ENCODE assay signal across 14 cellular contexts in the genomic region with DNA sequence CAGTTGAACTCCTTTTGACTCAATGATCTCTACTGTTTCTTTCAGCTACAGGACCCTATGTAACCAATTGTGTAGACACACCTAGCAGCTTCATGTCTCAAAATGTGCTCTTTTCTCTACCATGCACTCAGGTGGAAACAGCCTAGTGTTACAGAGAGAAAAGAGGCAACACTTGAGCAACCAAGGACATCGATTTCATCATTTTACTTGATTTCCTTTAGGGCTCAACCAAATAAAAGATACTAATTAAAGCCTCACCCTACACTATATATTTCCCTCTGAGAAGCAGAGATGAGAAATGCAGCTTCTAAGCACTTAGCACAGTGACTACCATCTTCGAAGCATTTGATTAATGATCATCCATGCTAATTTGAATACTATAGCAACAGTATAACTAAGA. TPM values are rescaled to one million over a fixed set of nuclear protein-coding genes. Genes with fewer than 3 reads are reported as not detected.
DNase-seq lines count a peak whose midpoint lies in the region; ATAC-seq and TF ChIP-seq lines count a peak whose summit lies in the region.
"Had no signal": no experiment of that assay in that cellular context is flagged by ENCODE, and none has a peak within 500 bp of the region (broad histone marks: within the 10 kb centered on the region; RNA-seq: fewer than 3 reads in every experiment).

No MANE protein-coding gene starts in this region.

- no peaks in the 10 kb centered on the region for H3F3A ChIP-seq in GM23338 (replicated peaks; ENCODE audit: low read depth)

- H3K9ac ChIP-seq in BLaER1: no peak overlapping the region

- H3K27me3 Mint-ChIP-seq in GM23338 (ENCODE audit: insufficient read depth, low read depth, poor library complexity): no peaks in the 10 kb centered on the region

- H3K4me2 ChIP-seq in BLaER1 (peak overlapping the region; percentile 26; the same call in 1 of the 2 replicates), GM23338 (no peak overlapping the region)

- 0 out of 2 replicates have a peak, but pooled peaks cover 3% of the 10 kb centered on the region for H3K9me2 ChIP-seq in GM23338 (ENCODE audit: insufficient read depth)

- intact Hi-C loops in spleen (cut with DNase I; ENCODE audit: low total_unique reads): no loop called here

- no peaks in the 10 kb centered on the region for H3K79me2 ChIP-seq in GM23338 (replicated peaks; ENCODE audit: insufficient read depth)

- H3K4me3 Mint-ChIP-seq in GM23338: no peak overlapping the region
- H3K4me3 Mint-ChIP-seq: CD8-positive, alpha-beta T cell; H9 had no signal

- H3K27ac Mint-ChIP-seq in GM23338: no peak overlapping the region
- H3K27ac Mint-ChIP-seq: CD8-positive, alpha-beta T cell; H9 had no signal

- peak overlapping the region; percentile 80; the same call in 1 of the 2 replicates for H2AFZ ChIP-seq in GM23338

- no peak for DNase-seq in GM23338 (ENCODE audit: low spot score)
- DNase-seq in OCI-M1 (lab: John Stamatoyannopoulos, UW): peak; percentile 35
- peak; percentile 7 for DNase-seq in renal cortical epithelial cell (ENCODE audit: low read depth)
- no peak for DNase-seq in spleen
- DNase-seq in stimulated activated CD8-positive, alpha-beta memory T cell treated with anti-CD3 and anti-CD28 coated beads, Interleukin-4, amount 100 ng/mL, for 48 hours: no peak
- DNase-seq: AML-193; Calu3; CD8-positive, alpha-beta T cell; DMS79 treated with DMSO at 0.1 percent for 48 hours; GF-D8; H9 had no signal

- H3K4me1 Mint-ChIP-seq in GM23338: no peaks in the 10 kb centered on the region; the same call in 2 of the 3 replicates
- H3K4me1 Mint-ChIP-seq: H9 had no signal

- H3K27me3 ChIP-seq in BLaER1 (no peaks in the 10 kb centered on the region), GM23338 (ENCODE audit: insufficient read depth) (no peaks in the 10 kb centered on the region), spleen (replicated peaks in 1 of 7) (peaks cover 0 to 8% (median 0%) of the 10 kb centered on the region in 7 donors)

- WGBS in spleen, 5 donors: 69 to 87% (median 77%) methylated on average over 2 of the region's 2 CpGs

- H3K27ac ChIP-seq in BLaER1 (no peak overlapping the region), GM23338 (ENCODE audit: low read depth) (no peak overlapping the region), spleen (no peak overlapping the region)

- H3K36me3 ChIP-seq in BLaER1: no peaks in the 10 kb centered on the region
- H3K36me3 ChIP-seq in GM23338 (ENCODE audit: insufficient read depth): no peaks in the 10 kb centered on the region
- H3K36me3 ChIP-seq in spleen: no peaks in the 10 kb centered on the region

- H4K20me1 ChIP-seq in BLaER1 (no peaks in the 10 kb centered on the region), GM23338 (replicated peaks; ENCODE audit: insufficient read depth) (no peaks in the 10 kb centered on the region)

- no peak for TF ChIP-seq POLR2A in spleen (IDR thresholded peaks at IDR 0.05)

- peaks cover 6% of the 10 kb centered on the region; the same call in 1 of the 2 replicates for H3K4me1 ChIP-seq in BLaER1
- no peaks in the 10 kb centered on the region for H3K4me1 ChIP-seq in GM23338 (ENCODE audit: insufficient read depth)
- no peaks in the 10 kb centered on the region for H3K4me1 ChIP-seq in spleen

- no peaks in the 10 kb centered on the region for H3K9me3 ChIP-seq in BLaER1
- no peaks in the 10 kb centered on the region for H3K9me3 ChIP-seq in spleen

- H3K4me3 ChIP-seq in BLaER1 (no peak overlapping the region), GM23338 (no peak overlapping the region), spleen (no peak overlapping the region)

- H3K9me3 Mint-ChIP-seq in GM23338: no peaks in the 10 kb centered on the region
- H3K9me3 Mint-ChIP-seq: CD8-positive, alpha-beta T cell; H9 had no signal

- no peak for TF ChIP-seq CTCF in GM23338 (conservative IDR thresholded peaks at IDR 0.05; ENCODE audit: low read depth in 2 of 2)
- TF ChIP-seq CTCF in spleen (IDR thresholded peaks at IDR 0.05 in 8 of 11, conservative IDR thresholded peaks at IDR 0.05 in 3 of 11): no peak

- H3K36me3 Mint-ChIP-seq in GM23338 (ENCODE audit: low read depth): no peaks in the 10 kb centered on the region
- H3K36me3 Mint-ChIP-seq: CD8-positive, alpha-beta T cell had no signal

- no peak for ATAC-seq in GM23338
- no peak for ATAC-seq in HG03280 (IDR thresholded peaks at IDR 0.05; ENCODE audit: unreplicated experiment)
- ATAC-seq: CD8-positive, alpha-beta T cell had no signal

TF ChIP-seq in GM23338, 12 proteins besides CTCF, POLR2A, EP300 and RAD21:
- TF ChIP-seq JUNB (IDR thresholded peaks at IDR 0.05; ENCODE audit: unreplicated experiment) (no peak), ZNF331 (CRISPR knock-in tag; IDR thresholded peaks at IDR 0.05; ENCODE audit: low read depth) (no peak), STAT1 (IDR thresholded peaks at IDR 0.05; ENCODE audit: unreplicated experiment) (no peak)
- TF ChIP-seq, protein P1, sequence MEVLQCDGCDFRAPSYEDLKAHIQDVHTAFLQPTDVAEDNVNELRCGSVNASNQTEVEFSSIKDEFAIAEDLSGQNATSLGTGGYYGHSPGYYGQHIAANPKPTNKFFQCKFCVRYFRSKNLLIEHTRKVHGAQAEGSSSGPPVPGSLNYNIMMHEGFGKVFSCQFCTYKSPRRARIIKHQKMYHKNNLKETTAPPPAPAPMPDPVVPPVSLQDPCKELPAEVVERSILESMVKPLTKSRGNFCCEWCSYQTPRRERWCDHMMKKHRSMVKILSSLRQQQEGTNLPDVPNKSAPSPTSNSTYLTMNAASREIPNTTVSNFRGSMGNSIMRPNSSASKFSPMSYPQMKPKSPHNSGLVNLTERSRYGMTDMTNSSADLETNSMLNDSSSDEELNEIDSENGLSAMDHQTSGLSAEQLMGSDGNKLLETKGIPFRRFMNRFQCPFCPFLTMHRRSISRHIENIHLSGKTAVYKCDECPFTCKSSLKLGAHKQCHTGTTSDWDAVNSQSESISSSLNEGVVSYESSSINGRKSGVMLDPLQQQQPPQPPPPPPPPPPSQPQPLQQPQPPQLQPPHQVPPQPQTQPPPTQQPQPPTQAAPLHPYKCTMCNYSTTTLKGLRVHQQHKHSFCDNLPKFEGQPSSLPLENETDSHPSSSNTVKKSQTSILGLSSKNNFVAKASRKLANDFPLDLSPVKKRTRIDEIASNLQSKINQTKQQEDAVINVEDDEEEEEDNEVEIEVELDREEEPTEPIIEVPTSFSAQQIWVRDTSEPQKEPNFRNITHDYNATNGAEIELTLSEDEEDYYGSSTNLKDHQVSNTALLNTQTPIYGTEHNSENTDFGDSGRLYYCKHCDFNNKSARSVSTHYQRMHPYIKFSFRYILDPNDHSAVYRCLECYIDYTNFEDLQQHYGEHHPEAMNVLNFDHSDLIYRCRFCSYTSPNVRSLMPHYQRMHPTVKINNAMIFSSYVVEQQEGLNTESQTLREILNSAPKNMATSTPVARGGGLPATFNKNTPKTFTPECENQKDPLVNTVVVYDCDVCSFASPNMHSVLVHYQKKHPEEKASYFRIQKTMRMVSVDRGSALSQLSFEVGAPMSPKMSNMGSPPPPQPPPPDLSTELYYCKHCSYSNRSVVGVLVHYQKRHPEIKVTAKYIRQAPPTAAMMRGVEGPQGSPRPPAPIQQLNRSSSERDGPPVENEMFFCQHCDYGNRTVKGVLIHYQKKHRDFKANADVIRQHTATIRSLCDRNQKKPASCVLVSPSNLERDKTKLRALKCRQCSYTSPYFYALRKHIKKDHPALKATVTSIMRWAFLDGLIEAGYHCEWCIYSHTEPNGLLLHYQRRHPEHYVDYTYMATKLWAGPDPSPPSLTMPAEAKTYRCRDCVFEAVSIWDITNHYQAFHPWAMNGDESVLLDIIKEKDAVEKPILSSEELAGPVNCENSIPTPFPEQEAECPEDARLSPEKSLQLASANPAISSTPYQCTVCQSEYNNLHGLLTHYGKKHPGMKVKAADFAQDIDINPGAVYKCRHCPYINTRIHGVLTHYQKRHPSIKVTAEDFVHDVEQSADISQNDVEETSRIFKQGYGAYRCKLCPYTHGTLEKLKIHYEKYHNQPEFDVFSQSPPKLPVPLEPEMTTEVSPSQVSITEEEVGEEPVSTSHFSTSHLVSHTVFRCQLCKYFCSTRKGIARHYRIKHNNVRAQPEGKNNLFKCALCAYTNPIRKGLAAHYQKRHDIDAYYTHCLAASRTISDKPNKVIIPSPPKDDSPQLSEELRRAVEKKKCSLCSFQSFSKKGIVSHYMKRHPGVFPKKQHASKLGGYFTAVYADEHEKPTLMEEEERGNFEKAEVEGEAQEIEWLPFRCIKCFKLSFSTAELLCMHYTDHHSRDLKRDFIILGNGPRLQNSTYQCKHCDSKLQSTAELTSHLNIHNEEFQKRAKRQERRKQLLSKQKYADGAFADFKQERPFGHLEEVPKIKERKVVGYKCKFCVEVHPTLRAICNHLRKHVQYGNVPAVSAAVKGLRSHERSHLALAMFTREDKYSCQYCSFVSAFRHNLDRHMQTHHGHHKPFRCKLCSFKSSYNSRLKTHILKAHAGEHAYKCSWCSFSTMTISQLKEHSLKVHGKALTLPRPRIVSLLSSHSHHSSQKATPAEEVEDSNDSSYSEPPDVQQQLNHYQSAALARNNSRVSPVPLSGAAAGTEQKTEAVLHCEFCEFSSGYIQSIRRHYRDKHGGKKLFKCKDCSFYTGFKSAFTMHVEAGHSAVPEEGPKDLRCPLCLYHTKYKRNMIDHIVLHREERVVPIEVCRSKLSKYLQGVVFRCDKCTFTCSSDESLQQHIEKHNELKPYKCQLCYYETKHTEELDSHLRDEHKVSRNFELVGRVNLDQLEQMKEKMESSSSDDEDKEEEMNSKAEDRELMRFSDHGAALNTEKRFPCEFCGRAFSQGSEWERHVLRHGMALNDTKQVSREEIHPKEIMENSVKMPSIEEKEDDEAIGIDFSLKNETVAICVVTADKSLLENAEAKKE (CRISPR knock-in tag; IDR thresholded peaks at IDR 0.05): no peak

RNA-seq across cellular contexts. Expression of a gene that starts 55.1 kb away (rescaled TPM):
- 1.6 and 4.5 TPM in 2 replicates for total RNA-seq in GM23338 (2014; rRNA removed; shearing (Covaris generic))
- polyA plus RNA-seq in GM23338 (2016; fragmentation: Nextera tagmentation; extraction: Ambion mirVana) (0.28 and 0.45 TPM in 2 replicates), spleen (under 1 TPM; 0.19 to 0.29 (median 0.28) TPM)
- total RNA-seq in renal cortical epithelial cell (0.20 and 0.52 TPM in 2 replicates), spleen (1 to 10 TPM in 1 of 7 donors, under 1 TPM in 6; 0.13 to 1.1 (median 0.49) TPM)
- total RNA-seq: HT-29 had no signal

Comparison
In these comparisons a context has a peak if more than half of its experiments do, and no peak if none do; other contexts are left out.
1. DNase-seq: peak in OCI-M1 (single experiment) and renal cortical epithelial cell (single experiment); none in GM23338 (single experiment), spleen (single experiment) and stimulated activated CD8-positive, alpha-beta memory T cell treated with anti-CD3 and anti-CD28 coated beads, Interleukin-4, amount 100 ng/mL, for 48 hours (single experiment).